In genomic region chr4:86977621-86978184, GRCh38 we compare ENCODE assay signal across 8 cellular contexts. TPM values are rescaled to one million over a fixed set of nuclear protein-coding genes. Genes with fewer than 3 reads are reported as not detected.
DNase-seq lines count a peak whose midpoint lies in the region; ATAC-seq, FAIRE-seq and TF ChIP-seq lines count a peak whose summit lies in the region.

No MANE protein-coding gene starts in this region.

- no peaks in the 10 kb centered on the region for H3K27me3 Mint-ChIP-seq in stimulated activated naive CD8-positive, alpha-beta T cell treated with anti-CD3 and anti-CD28 coated beads, Interleukin-15, amount 100 ng/mL, for 72 hours

- no peak overlapping the region for H2AFZ ChIP-seq in endothelial cell of umbilical vein (ENCODE audit: low read depth, low read length)

- no peak for TF ChIP-seq POLR2A in endothelial cell of umbilical vein (IDR thresholded peaks at IDR 0.05; ENCODE audit: low read depth, low read length)

- H3K4me3 ChIP-seq in AG04449 (ENCODE audit: low read depth, low read length) (no peak overlapping the region), endothelial cell of umbilical vein (replicated peaks in 1 of 3; ENCODE audit: insufficient read depth in 1 of 3, low read depth in 1 of 3, low read length in 3 of 3) (no peak overlapping the region)

- POLR2A ChIA-PET in AG04449 (lab: Yijun Ruan, JAX) (no interaction called here), endothelial cell of umbilical vein (lab: Charles Lee) (interaction anchor here (1.2 kb wide), 1 partner anchor 29 kb away, joined by 4 read pairs; no protein-coding TSS in a partner anchor)

- peak overlapping the region; percentile 18 to 49 for H3K4me3 Mint-ChIP-seq in stimulated activated naive CD8-positive, alpha-beta T cell treated with anti-CD3 and anti-CD28 coated beads, Interleukin-15, amount 100 ng/mL, for 72 hours

- intact Hi-C loops in endothelial cell of umbilical vein (cut with micrococcal nuclease), result loop anchor here (2.0 kb wide), 1 partner anchor 13 kb away; no protein-coding TSS in a partner anchor

- H3K9me1 ChIP-seq in endothelial cell of umbilical vein (replicated peaks; ENCODE audit: control insufficient read depth, extremely low read depth, insufficient read depth, low read length), result no peaks in the 10 kb centered on the region

- H3K27ac ChIP-seq in endothelial cell of umbilical vein (ENCODE audit: insufficient read depth, low read depth, low read length), result peak overlapping the region; percentile 64

- dilution Hi-C loops in endothelial cell of umbilical vein (cut with MboI; ENCODE audit: extremely low pct_ligation_motif_present, low sequenced_read_pairs), result no loop called here

- no TSS peak for BruUV-seq in endothelial cell of umbilical vein (replicated peaks; lab: Mats Ljungman, UMichigan)

- peak; percentile 98 for FAIRE-seq in endothelial cell of umbilical vein (lab: Jason Lieb, UNC)

- ATAC-seq in GM18511 (IDR thresholded peaks at IDR 0.05; ENCODE audit: unreplicated experiment) (peak; percentile 91), HG02870 (IDR thresholded peaks at IDR 0.05; ENCODE audit: unreplicated experiment) (peak; percentile 89)
- ATAC-seq in stimulated activated naive CD8-positive, alpha-beta T cell treated with anti-CD3 and anti-CD28 coated beads, Interleukin-15, amount 100 ng/mL, for 72 hours, result peak; percentile 99

- DNase-seq in AG04449 (ENCODE audit: low read depth, low spot score), result peak; percentile 23
- peak; percentile 32 for DNase-seq in NCI-H460 (ENCODE audit: extremely low read depth, low read depth)
- DNase-seq in endothelial cell of umbilical vein (ENCODE audit: low read depth, low spot score), result peak; percentile 94
- DNase-seq in stimulated activated naive CD8-positive, alpha-beta T cell treated with anti-CD3 and anti-CD28 coated beads, Interleukin-15, amount 100 ng/mL, for 72 hours, result peak; percentile 25 to 38
- DNase-seq in NCI-H1105 (lab: John Stamatoyannopoulos, UW), result no peak
- DNase-seq in NCI-H1930 (lab: John Stamatoyannopoulos, UW), result no peak

- H3K9ac ChIP-seq in endothelial cell of umbilical vein (replicated peaks; ENCODE audit: extremely low read depth, insufficient read depth, low read length), result peak overlapping the region; percentile 50

- no peak for TF ChIP-seq CTCF in AG04449 (IDR thresholded peaks at IDR 0.05; ENCODE audit: insufficient read depth, low read length, missing control alignments)
- no peak for TF ChIP-seq CTCF in endothelial cell of umbilical vein (IDR thresholded peaks at IDR 0.05; ENCODE audit: extremely low read depth in 1 of 2, insufficient read depth in 1 of 2, low read depth in 1 of 2, low read length in 2 of 2)

- peaks cover 49% of the 10 kb centered on the region for H3K79me2 ChIP-seq in endothelial cell of umbilical vein (ENCODE audit: control insufficient read depth, insufficient read depth, low read length)

- peaks cover 71% of the 10 kb centered on the region for H3K4me1 Mint-ChIP-seq in stimulated activated naive CD8-positive, alpha-beta T cell treated with anti-CD3 and anti-CD28 coated beads, Interleukin-15, amount 100 ng/mL, for 72 hours

- no peaks in the 10 kb centered on the region for H3K9me3 ChIP-seq in endothelial cell of umbilical vein (replicated peaks; ENCODE audit: control insufficient read depth, insufficient read depth, low read length)

- H4K20me1 ChIP-seq in endothelial cell of umbilical vein (replicated peaks; ENCODE audit: control insufficient read depth, extremely low read depth, insufficient read depth, low read length), result no peaks in the 10 kb centered on the region

- no peaks in the 10 kb centered on the region for H3K27me3 ChIP-seq in endothelial cell of umbilical vein (ENCODE audit: control insufficient read depth in 2 of 2, insufficient read depth in 2 of 2, low read length in 2 of 2)

- H3K27ac Mint-ChIP-seq in stimulated activated naive CD8-positive, alpha-beta T cell treated with anti-CD3 and anti-CD28 coated beads, Interleukin-15, amount 100 ng/mL, for 72 hours, result no peak overlapping the region

- H3K9me3 Mint-ChIP-seq in stimulated activated naive CD8-positive, alpha-beta T cell treated with anti-CD3 and anti-CD28 coated beads, Interleukin-15, amount 100 ng/mL, for 72 hours, result no peaks in the 10 kb centered on the region

- peak overlapping the region; percentile 39 for H3K4me2 ChIP-seq in endothelial cell of umbilical vein (ENCODE audit: insufficient read depth, low read length)

- peaks cover 36% of the 10 kb centered on the region for H3K4me1 ChIP-seq in endothelial cell of umbilical vein (ENCODE audit: control insufficient read depth, extremely low read depth, insufficient read depth, low read length)

- CTCF ChIA-PET in AG04449 (lab: Yijun Ruan, JAX) (no interaction called here), endothelial cell of umbilical vein (lab: Charles Lee) (interaction anchor here (0.6 to 1.2 kb wide), 7 partner anchors 11 to 116 kb away, joined by 3 to 5 read pairs (median 3); no protein-coding TSS in a partner anchor)

- H3K36me3 ChIP-seq in endothelial cell of umbilical vein (ENCODE audit: control insufficient read depth in 2 of 2, extremely low read depth in 1 of 2, insufficient read depth in 2 of 2, low read length in 2 of 2), result no peaks in the 10 kb centered on the region

TF ChIP-seq in endothelial cell of umbilical vein, 7 proteins besides CTCF, POLR2A, EP300 and RAD21:
- peak; percentile 62 for TF ChIP-seq POLR2AphosphoS5 (IDR thresholded peaks at IDR 0.05; ENCODE audit: insufficient read depth, low read depth, low read length)
- TF ChIP-seq JUN (IDR thresholded peaks at IDR 0.05; ENCODE audit: borderline replicate concordance, insufficient read depth, insufficient read length, low read depth), result peak; percentile 90
- TF ChIP-seq MYC (IDR thresholded peaks at IDR 0.05; ENCODE audit: low read depth, low read length), result peak; percentile 21
- TF ChIP-seq FOS (IDR thresholded peaks at IDR 0.05; ENCODE audit: borderline replicate concordance, insufficient read depth, low read length), result peak; percentile 85
- TF ChIP-seq GATA2 (IDR thresholded peaks at IDR 0.05; ENCODE audit: insufficient read depth, insufficient read length, low read depth, low read length), result no peak
- no peak for TF ChIP-seq MAX (IDR thresholded peaks at IDR 0.05; ENCODE audit: insufficient read depth, insufficient read length)

RNA-seq across cellular contexts. Expression of gene AFF1, which starts 42.9 kb away (rescaled TPM):
- total RNA-seq in NCI-H460 (2014; rRNA removed; shearing (Covaris generic)), result 3.2 and 4.6 TPM in 2 replicates
- polyA plus RNA-seq in NCI-H460 (2014; cell fraction: nucleus; rRNA removed), result 2.1 and 3.3 TPM in 2 replicates
- 80.7 and 106 TPM in 2 replicates for total RNA-seq in endothelial cell of umbilical vein
- polyA plus RNA-seq in endothelial cell of umbilical vein, result 18.6 and 26.2 TPM in 2 replicates
- polyA plus RNA-seq in endothelial cell of umbilical vein (2011; cell fraction: cytosol; rRNA removed), result 29.9 and 34.0 TPM in 2 replicates
- 74.4 and 112 TPM in 2 replicates for polyA plus RNA-seq in endothelial cell of umbilical vein (2011; cell fraction: nucleus; rRNA removed)
- 31.7 and 34.1 TPM in 2 replicates for polyA plus RNA-seq in endothelial cell of umbilical vein (2012)
- polyA minus RNA-seq in endothelial cell of umbilical vein, result 94.9 and 108 TPM in 2 replicates
- 24.1 TPM for polyA minus RNA-seq in endothelial cell of umbilical vein (2011; cell fraction: cytosol; rRNA and poly(A)+ RNA removed)
- polyA minus RNA-seq in endothelial cell of umbilical vein (2011; cell fraction: nucleus; rRNA and poly(A)+ RNA removed), result 154 and 179 TPM in 2 replicates

Comparison
In these comparisons a context has a peak if more than half of its experiments do, and no peak if none do; other contexts are left out.
1. DNase-seq: peak in AG04449 (single experiment), NCI-H460 (single experiment), endothelial cell of umbilical vein (single experiment) and stimulated activated naive CD8-positive, alpha-beta T cell treated with anti-CD3 and anti-CD28 coated beads, Interleukin-15, amount 100 ng/mL, for 72 hours (2 of 2); none in NCI-H1105 (single experiment) and NCI-H1930 (0 of 2).
2. RNA of gene AFF1, which starts 42.9 kb away (total RNA-seq): 80.7 to 106 TPM in endothelial cell of umbilical vein; 3.2 to 4.6 TPM in NCI-H460; every median in the first group is over 10 times any median in the second.
3. Peak in every context shown above with its lines, with median percentiles within 50 percentile points of each other: ATAC-seq.